8 cellular contexts compared by ENCODE assay signal in genomic region chr19:36418287-36419001, GRCh38. TPM values are rescaled to one million over a fixed set of nuclear protein-coding genes. Genes with fewer than 3 reads are reported as not detected.
DNase-seq lines count a peak whose midpoint lies in the region; ATAC-seq and TF ChIP-seq lines count a peak whose summit lies in the region.

TSS of gene ZFP82 (minus strand) at chr19:36418644. CDS start at chr19:36409789, 8,855 bp downstream.

- H3K36me3 ChIP-seq in esophagus (ENCODE audit: control insufficient read depth in 2 of 2, insufficient read depth in 2 of 2, low read length in 1 of 2), result no peaks in the 10 kb centered on the region
- H3K36me3 ChIP-seq in muscle layer of colon (ENCODE audit: insufficient read depth, low read length), result no peaks in the 10 kb centered on the region

- TF ChIP-seq CTCF in 22Rv1 (IDR thresholded peaks at IDR 0.05), result 0 out of 2 replicates have a peak, but pooled peaks have one; percentile 6

- H3K27me3 ChIP-seq in esophagus (ENCODE audit: control insufficient read depth in 1 of 2, insufficient read depth in 2 of 2, low read length in 2 of 2) (no peaks in the 10 kb centered on the region), muscle layer of colon (ENCODE audit: control insufficient read depth in 1 of 2, insufficient read depth in 2 of 2, low read length in 2 of 2) (peaks cover 0 to 6% of the 10 kb centered on the region in 2 donors)

- DNase-seq in NOMO-1 (lab: John Stamatoyannopoulos, UW; ENCODE audit: unreplicated experiment in 2 of 2), result peak; percentile 34 to 47
- DNase-seq in activated T-cell treated with anti-CD3 and anti-CD28 coated beads for 48 hours (ENCODE audit: low read depth), result peak; percentile 78
- DNase-seq in stimulated activated CD8-positive, alpha-beta memory T cell treated with anti-CD3 and anti-CD28 coated beads, Interleukin-4, amount 100 ng/mL, for 48 hours, result peak; percentile 85

- H3K9me3 ChIP-seq in esophagus (ENCODE audit: control insufficient read depth in 2 of 2, insufficient read depth in 1 of 2, low read depth in 1 of 2, low read length in 1 of 2), result peaks cover 0 to 10% of the 10 kb centered on the region in 2 donors
- H3K9me3 ChIP-seq in muscle layer of colon (ENCODE audit: low read length), result no peaks in the 10 kb centered on the region

- ATAC-seq in GM18868 (IDR thresholded peaks at IDR 0.05; ENCODE audit: unreplicated experiment) (peak; percentile 88), HG03378 (IDR thresholded peaks at IDR 0.05; ENCODE audit: unreplicated experiment) (peak; percentile 53)

- peak within 1 kb of the TSS; percentile 70 for H3K9ac ChIP-seq in muscle layer of colon (ENCODE audit: low read length)

- 1 to 2% methylated on average over 69 to 70 of the region's 70 CpGs for WGBS in esophagus, 2 donors

- H3K27ac ChIP-seq in 22Rv1, result peak within 1 kb of the TSS; percentile 81
- H3K27ac ChIP-seq in esophagus (ENCODE audit: low read depth in 2 of 2, low read length in 1 of 2), result peak within 1 kb of the TSS; percentile 81
- H3K27ac ChIP-seq in muscle layer of colon (ENCODE audit: low read depth, low read length), result peak within 1 kb of the TSS; percentile 85

- H3K4me1 ChIP-seq in esophagus (ENCODE audit: control insufficient read depth in 2 of 2, insufficient read depth in 2 of 2, low read length in 1 of 2) (peaks cover 0 to 10% of the 10 kb centered on the region in 2 donors), muscle layer of colon (ENCODE audit: insufficient read depth, low read length) (peaks cover 11% of the 10 kb centered on the region)

- H3K4me3 ChIP-seq in esophagus (ENCODE audit: low read depth in 1 of 2, low read length in 2 of 2) (peak within 1 kb of the TSS; percentile 69), muscle layer of colon (ENCODE audit: low read depth in 1 of 2, low read length in 2 of 2) (peak within 1 kb of the TSS; percentile 77 to 94)

RNA-seq across cellular contexts. Expression of gene ZFP82, which starts in this region (rescaled TPM):
- under 1 TPM; 0.43 to 0.73 TPM for polyA plus RNA-seq in esophagus

Comparison
In these comparisons a context has a peak if more than half of its experiments do, and no peak if none do; other contexts are left out.
1. Peak in every context shown above with its lines: DNase-seq, ATAC-seq, H3K4me3 ChIP-seq and H3K27ac ChIP-seq.